2 cellular contexts compared by ENCODE assay signal in genomic region chr2:241190291-241190981, GRCh38.
TF ChIP-seq lines count a peak whose summit lies in the region.

No MANE protein-coding gene starts in this region.

TF ChIP-seq in A549, 52 proteins besides CTCF, POLR2A, EP300 and RAD21:
- TF ChIP-seq HOXB13 (CRISPR knock-in tag; IDR thresholded peaks at IDR 0.05; ENCODE audit: low read depth) (no peak), USF2 (IDR thresholded peaks at IDR 0.05) (no peak)
- TF ChIP-seq, protein P1, sequence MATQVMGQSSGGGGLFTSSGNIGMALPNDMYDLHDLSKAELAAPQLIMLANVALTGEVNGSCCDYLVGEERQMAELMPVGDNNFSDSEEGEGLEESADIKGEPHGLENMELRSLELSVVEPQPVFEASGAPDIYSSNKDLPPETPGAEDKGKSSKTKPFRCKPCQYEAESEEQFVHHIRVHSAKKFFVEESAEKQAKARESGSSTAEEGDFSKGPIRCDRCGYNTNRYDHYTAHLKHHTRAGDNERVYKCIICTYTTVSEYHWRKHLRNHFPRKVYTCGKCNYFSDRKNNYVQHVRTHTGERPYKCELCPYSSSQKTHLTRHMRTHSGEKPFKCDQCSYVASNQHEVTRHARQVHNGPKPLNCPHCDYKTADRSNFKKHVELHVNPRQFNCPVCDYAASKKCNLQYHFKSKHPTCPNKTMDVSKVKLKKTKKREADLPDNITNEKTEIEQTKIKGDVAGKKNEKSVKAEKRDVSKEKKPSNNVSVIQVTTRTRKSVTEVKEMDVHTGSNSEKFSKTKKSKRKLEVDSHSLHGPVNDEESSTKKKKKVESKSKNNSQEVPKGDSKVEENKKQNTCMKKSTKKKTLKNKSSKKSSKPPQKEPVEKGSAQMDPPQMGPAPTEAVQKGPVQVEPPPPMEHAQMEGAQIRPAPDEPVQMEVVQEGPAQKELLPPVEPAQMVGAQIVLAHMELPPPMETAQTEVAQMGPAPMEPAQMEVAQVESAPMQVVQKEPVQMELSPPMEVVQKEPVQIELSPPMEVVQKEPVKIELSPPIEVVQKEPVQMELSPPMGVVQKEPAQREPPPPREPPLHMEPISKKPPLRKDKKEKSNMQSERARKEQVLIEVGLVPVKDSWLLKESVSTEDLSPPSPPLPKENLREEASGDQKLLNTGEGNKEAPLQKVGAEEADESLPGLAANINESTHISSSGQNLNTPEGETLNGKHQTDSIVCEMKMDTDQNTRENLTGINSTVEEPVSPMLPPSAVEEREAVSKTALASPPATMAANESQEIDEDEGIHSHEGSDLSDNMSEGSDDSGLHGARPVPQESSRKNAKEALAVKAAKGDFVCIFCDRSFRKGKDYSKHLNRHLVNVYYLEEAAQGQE (IDR thresholded peaks at IDR 0.05), result no peak
- TF ChIP-seq, protein P2, sequence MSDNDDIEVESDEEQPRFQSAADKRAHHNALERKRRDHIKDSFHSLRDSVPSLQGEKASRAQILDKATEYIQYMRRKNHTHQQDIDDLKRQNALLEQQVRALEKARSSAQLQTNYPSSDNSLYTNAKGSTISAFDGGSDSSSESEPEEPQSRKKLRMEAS (IDR thresholded peaks at IDR 0.05), result no peak
TF ChIP-seq in A549: peak in this region for 0.

TF ChIP-seq in HCT116, 20 proteins besides CTCF, POLR2A, EP300 and RAD21:
- TF ChIP-seq SP1 (IDR thresholded peaks at IDR 0.05; ENCODE audit: low read depth), result no peak
- TF ChIP-seq CBX3 (IDR thresholded peaks at IDR 0.05; ENCODE audit: low read depth), result no peak
- TF ChIP-seq, protein P1 (IDR thresholded peaks at IDR 0.05; ENCODE audit: low read depth), result no peak
- TF ChIP-seq, protein P2 (IDR thresholded peaks at IDR 0.05), result no peak
- TF ChIP-seq ZNF274 (IDR thresholded peaks at IDR 0.05; ENCODE audit: low read depth, low read length), result no peak
TF ChIP-seq in HCT116: peak in this region for 0.
